8 cellular contexts compared by ENCODE assay signal in genomic region chr18:3447895-3448844, GRCh38.
DNase-seq lines count a peak whose midpoint lies in the region; ATAC-seq and TF ChIP-seq lines count a peak whose summit lies in the region.

No MANE protein-coding gene starts in this region.

- TF ChIP-seq POLR2A in GM19099 (IDR thresholded peaks at IDR 0.05; ENCODE audit: extremely low read depth, insufficient read length, low read depth) = peak; percentile 47

- H3K27ac ChIP-seq in layer of hippocampus (ENCODE audit: low read depth, low read length) = peak overlapping the region; percentile 92

- peak; percentile 56 for ATAC-seq in HG03378 (IDR thresholded peaks at IDR 0.05; ENCODE audit: unreplicated experiment)

- H3K4me3 ChIP-seq in choroid plexus epithelial cell (ENCODE audit: low read depth, low read length) = peak overlapping the region; percentile 94

- DNase-seq in AML-193 (lab: John Stamatoyannopoulos, UW) = peak; percentile 95 to 97
- peak; percentile 89 to 93 for DNase-seq in NCI-H446 (lab: John Stamatoyannopoulos, UW)
- DNase-seq in activated CD4-positive, alpha-beta T cell treated with anti-CD3 and anti-CD28 coated beads for 1 hour = peak; percentile 62
- DNase-seq in choroid plexus epithelial cell (ENCODE audit: low read depth) = peak; percentile 99
- peak; percentile 29 to 82 (median 58) for DNase-seq in stimulated activated CD4-positive, alpha-beta T cell treated with anti-CD3 and anti-CD28 coated beads, Interleukin-1b, Interleukin-23, amount 100 ng/mL, for 24 hours (ENCODE audit: low read depth in 4 of 4, low spot score in 1 of 4)

- TF ChIP-seq CTCF in choroid plexus epithelial cell (conservative IDR thresholded peaks at IDR 0.05; ENCODE audit: low read depth, low read length) = peak; percentile 29

- H3K27me3 ChIP-seq in layer of hippocampus (ENCODE audit: control insufficient read depth, insufficient read depth, low read length) = no peaks in the 10 kb centered on the region

Comparison
In these comparisons a context has a peak if more than half of its experiments do, and no peak if none do; other contexts are left out.
1. Peak in every context shown above with its lines: DNase-seq, ATAC-seq, H3K4me3 ChIP-seq and H3K27ac ChIP-seq.